In the genomic region with DNA sequence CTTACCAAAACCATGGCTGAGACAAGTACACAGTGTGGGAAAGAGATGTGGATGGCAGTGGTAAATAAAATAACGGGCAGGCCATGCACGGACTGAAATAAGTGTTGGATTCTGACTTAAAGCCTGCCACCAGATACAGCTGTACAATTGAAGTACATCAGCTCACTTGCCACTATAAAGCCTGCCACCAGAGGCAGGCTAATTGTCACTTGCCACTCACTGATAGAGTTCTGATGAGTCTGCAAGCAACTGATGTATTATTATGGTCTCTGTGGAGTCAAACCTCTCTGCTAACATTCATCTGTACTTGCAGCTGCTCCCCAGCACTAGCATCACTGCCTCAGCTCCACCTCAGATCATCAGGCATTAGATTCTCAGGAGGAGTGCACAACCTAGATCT, we compare ENCODE assay signal across 1 cellular context.
TF ChIP-seq lines count a peak whose summit lies in the region.

No MANE protein-coding gene starts in this region.

TF ChIP-seq in WTC11, 78 proteins besides CTCF, POLR2A, EP300 and RAD21 (continued from another document):
- TF ChIP-seq, protein P1, sequence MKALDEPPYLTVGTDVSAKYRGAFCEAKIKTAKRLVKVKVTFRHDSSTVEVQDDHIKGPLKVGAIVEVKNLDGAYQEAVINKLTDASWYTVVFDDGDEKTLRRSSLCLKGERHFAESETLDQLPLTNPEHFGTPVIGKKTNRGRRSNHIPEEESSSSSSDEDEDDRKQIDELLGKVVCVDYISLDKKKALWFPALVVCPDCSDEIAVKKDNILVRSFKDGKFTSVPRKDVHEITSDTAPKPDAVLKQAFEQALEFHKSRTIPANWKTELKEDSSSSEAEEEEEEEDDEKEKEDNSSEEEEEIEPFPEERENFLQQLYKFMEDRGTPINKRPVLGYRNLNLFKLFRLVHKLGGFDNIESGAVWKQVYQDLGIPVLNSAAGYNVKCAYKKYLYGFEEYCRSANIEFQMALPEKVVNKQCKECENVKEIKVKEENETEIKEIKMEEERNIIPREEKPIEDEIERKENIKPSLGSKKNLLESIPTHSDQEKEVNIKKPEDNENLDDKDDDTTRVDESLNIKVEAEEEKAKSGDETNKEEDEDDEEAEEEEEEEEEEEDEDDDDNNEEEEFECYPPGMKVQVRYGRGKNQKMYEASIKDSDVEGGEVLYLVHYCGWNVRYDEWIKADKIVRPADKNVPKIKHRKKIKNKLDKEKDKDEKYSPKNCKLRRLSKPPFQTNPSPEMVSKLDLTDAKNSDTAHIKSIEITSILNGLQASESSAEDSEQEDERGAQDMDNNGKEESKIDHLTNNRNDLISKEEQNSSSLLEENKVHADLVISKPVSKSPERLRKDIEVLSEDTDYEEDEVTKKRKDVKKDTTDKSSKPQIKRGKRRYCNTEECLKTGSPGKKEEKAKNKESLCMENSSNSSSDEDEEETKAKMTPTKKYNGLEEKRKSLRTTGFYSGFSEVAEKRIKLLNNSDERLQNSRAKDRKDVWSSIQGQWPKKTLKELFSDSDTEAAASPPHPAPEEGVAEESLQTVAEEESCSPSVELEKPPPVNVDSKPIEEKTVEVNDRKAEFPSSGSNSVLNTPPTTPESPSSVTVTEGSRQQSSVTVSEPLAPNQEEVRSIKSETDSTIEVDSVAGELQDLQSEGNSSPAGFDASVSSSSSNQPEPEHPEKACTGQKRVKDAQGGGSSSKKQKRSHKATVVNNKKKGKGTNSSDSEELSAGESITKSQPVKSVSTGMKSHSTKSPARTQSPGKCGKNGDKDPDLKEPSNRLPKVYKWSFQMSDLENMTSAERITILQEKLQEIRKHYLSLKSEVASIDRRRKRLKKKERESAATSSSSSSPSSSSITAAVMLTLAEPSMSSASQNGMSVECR (CRISPR knock-in tag; IDR thresholded peaks at IDR 0.05; ENCODE audit: borderline replicate concordance) = no peak
- no peak for TF ChIP-seq ZNF671 (CRISPR knock-in tag; IDR thresholded peaks at IDR 0.05)
- no peak for TF ChIP-seq TCF7 (CRISPR knock-in tag; IDR thresholded peaks at IDR 0.05; ENCODE audit: low read depth)
- TF ChIP-seq, protein P2, sequence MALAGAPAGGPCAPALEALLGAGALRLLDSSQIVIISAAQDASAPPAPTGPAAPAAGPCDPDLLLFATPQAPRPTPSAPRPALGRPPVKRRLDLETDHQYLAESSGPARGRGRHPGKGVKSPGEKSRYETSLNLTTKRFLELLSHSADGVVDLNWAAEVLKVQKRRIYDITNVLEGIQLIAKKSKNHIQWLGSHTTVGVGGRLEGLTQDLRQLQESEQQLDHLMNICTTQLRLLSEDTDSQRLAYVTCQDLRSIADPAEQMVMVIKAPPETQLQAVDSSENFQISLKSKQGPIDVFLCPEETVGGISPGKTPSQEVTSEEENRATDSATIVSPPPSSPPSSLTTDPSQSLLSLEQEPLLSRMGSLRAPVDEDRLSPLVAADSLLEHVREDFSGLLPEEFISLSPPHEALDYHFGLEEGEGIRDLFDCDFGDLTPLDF (CRISPR knock-in tag; IDR thresholded peaks at IDR 0.05) = no peak
- TF ChIP-seq, protein P3, sequence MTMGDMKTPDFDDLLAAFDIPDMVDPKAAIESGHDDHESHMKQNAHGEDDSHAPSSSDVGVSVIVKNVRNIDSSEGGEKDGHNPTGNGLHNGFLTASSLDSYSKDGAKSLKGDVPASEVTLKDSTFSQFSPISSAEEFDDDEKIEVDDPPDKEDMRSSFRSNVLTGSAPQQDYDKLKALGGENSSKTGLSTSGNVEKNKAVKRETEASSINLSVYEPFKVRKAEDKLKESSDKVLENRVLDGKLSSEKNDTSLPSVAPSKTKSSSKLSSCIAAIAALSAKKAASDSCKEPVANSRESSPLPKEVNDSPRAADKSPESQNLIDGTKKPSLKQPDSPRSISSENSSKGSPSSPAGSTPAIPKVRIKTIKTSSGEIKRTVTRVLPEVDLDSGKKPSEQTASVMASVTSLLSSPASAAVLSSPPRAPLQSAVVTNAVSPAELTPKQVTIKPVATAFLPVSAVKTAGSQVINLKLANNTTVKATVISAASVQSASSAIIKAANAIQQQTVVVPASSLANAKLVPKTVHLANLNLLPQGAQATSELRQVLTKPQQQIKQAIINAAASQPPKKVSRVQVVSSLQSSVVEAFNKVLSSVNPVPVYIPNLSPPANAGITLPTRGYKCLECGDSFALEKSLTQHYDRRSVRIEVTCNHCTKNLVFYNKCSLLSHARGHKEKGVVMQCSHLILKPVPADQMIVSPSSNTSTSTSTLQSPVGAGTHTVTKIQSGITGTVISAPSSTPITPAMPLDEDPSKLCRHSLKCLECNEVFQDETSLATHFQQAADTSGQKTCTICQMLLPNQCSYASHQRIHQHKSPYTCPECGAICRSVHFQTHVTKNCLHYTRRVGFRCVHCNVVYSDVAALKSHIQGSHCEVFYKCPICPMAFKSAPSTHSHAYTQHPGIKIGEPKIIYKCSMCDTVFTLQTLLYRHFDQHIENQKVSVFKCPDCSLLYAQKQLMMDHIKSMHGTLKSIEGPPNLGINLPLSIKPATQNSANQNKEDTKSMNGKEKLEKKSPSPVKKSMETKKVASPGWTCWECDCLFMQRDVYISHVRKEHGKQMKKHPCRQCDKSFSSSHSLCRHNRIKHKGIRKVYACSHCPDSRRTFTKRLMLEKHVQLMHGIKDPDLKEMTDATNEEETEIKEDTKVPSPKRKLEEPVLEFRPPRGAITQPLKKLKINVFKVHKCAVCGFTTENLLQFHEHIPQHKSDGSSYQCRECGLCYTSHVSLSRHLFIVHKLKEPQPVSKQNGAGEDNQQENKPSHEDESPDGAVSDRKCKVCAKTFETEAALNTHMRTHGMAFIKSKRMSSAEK (CRISPR knock-in tag; IDR thresholded peaks at IDR 0.05; ENCODE audit: borderline replicate concordance) = no peak
- TF ChIP-seq SP1 (CRISPR knock-in tag; conservative IDR thresholded peaks at IDR 0.05) = no peak
- no peak for TF ChIP-seq SOX15 (CRISPR knock-in tag; IDR thresholded peaks at IDR 0.05)
- TF ChIP-seq, protein P4, sequence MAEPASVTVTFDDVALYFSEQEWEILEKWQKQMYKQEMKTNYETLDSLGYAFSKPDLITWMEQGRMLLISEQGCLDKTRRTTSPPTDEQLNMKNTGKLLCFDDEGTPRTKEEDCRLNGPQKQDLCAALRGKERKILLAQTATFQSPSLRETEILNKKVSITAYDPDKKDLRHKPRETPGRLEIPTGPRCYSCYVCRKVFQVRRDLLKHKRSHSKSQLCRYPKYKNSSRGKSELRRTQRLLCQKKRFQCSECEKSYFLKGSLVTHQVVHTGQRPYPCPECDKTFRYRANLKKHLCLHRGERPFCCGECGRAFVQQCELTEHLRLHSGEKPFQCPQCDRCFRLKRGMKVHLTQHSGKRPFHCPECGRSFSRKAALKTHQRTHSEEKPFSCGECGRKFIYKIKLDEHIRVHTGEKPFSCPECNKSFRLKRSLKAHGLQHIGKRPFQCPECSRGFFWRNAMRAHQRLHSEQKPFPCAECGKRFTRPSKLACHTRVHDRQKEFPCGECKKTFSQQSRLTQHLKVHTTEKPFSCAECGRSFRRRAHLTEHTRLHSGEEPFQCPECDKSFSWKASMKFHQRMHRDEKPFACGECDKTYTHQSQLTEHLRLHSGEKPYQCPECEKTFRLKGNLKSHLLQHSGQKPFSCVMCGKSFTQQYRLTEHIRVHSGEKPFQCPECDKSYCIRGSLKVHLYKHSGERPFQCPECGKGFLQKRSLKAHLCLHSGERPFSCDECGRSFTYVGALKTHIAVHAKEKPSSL (CRISPR knock-in tag; conservative IDR thresholded peaks at IDR 0.05) = no peak
- TF ChIP-seq, protein P5, sequence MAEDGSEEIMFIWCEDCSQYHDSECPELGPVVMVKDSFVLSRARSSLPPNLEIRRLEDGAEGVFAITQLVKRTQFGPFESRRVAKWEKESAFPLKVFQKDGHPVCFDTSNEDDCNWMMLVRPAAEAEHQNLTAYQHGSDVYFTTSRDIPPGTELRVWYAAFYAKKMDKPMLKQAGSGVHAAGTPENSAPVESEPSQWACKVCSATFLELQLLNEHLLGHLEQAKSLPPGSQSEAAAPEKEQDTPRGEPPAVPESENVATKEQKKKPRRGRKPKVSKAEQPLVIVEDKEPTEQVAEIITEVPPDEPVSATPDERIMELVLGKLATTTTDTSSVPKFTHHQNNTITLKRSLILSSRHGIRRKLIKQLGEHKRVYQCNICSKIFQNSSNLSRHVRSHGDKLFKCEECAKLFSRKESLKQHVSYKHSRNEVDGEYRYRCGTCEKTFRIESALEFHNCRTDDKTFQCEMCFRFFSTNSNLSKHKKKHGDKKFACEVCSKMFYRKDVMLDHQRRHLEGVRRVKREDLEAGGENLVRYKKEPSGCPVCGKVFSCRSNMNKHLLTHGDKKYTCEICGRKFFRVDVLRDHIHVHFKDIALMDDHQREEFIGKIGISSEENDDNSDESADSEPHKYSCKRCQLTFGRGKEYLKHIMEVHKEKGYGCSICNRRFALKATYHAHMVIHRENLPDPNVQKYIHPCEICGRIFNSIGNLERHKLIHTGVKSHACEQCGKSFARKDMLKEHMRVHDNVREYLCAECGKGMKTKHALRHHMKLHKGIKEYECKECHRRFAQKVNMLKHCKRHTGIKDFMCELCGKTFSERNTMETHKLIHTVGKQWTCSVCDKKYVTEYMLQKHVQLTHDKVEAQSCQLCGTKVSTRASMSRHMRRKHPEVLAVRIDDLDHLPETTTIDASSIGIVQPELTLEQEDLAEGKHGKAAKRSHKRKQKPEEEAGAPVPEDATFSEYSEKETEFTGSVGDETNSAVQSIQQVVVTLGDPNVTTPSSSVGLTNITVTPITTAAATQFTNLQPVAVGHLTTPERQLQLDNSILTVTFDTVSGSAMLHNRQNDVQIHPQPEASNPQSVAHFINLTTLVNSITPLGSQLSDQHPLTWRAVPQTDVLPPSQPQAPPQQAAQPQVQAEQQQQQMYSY (CRISPR knock-in tag; IDR thresholded peaks at IDR 0.05) = no peak
- no peak for TF ChIP-seq NFYB (CRISPR knock-in tag; conservative IDR thresholded peaks at IDR 0.05; ENCODE audit: low read depth)
- no peak for TF ChIP-seq ZNF138 (CRISPR knock-in tag; conservative IDR thresholded peaks at IDR 0.05)
- TF ChIP-seq NR3C1 (CRISPR knock-in tag; conservative IDR thresholded peaks at IDR 0.05; ENCODE audit: low read depth) = no peak
- TF ChIP-seq, protein P6, sequence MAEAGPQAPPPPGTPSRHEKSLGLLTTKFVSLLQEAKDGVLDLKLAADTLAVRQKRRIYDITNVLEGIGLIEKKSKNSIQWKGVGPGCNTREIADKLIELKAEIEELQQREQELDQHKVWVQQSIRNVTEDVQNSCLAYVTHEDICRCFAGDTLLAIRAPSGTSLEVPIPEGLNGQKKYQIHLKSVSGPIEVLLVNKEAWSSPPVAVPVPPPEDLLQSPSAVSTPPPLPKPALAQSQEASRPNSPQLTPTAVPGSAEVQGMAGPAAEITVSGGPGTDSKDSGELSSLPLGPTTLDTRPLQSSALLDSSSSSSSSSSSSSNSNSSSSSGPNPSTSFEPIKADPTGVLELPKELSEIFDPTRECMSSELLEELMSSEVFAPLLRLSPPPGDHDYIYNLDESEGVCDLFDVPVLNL (CRISPR knock-in tag; IDR thresholded peaks at IDR 0.05; ENCODE audit: borderline replicate concordance, low read depth) = no peak
- TF ChIP-seq ELF4 (CRISPR knock-in tag; IDR thresholded peaks at IDR 0.05; ENCODE audit: low read depth) = no peak
- no peak for TF ChIP-seq ZNF396 (CRISPR knock-in tag; IDR thresholded peaks at IDR 0.05; ENCODE audit: borderline replicate concordance)
- TF ChIP-seq NR1H2 (CRISPR knock-in tag; IDR thresholded peaks at IDR 0.05) = no peak
- TF ChIP-seq NFE2L1 (CRISPR knock-in tag; IDR thresholded peaks at IDR 0.05) = no peak
